1 cellular context compared by ENCODE assay signal in the genomic region with DNA sequence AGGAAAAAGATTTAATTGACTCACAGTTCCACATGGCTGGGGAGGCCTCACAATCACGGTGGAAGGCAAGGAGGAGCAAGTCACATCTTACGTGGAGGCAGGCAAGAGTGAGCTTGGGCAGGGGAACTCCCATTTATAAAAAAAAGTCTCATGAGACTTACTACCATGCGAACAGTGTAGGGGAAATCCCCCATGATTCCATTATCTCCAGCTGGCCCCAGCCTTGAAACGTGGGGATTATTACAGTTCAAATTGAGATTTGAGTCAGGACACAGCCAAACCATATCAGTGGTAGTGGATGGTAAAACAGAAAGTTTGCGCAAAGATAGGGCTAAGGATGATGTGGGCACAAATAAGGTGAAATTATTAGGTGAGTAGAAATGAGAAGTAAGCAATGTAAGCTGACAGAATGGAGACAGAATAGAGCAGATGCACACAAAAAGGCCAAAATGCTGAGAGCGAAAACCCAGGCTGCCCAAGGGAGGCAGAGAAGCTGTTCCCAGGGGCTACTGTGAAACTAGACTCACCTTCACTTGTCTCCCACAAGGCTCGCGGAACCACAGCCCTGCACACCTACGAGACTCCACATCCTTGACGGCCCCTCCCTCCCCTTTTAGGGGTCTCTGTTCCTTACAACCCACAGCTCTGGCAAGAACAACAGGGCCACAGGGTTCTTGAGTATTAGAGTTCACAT.
TF ChIP-seq lines count a peak whose summit lies in the region.

No MANE protein-coding gene starts in this region.

TF ChIP-seq in GM23338, 12 proteins besides CTCF, POLR2A, EP300 and RAD21 (continued from another document):
- TF ChIP-seq ZNF462 (CRISPR knock-in tag; IDR thresholded peaks at IDR 0.05): no peak
- no peak for TF ChIP-seq JUNB (IDR thresholded peaks at IDR 0.05; ENCODE audit: unreplicated experiment)
